21 cellular contexts compared by ENCODE assay signal in genomic region chr3:113086506-113087461, GRCh38.
DNase-seq lines count a peak whose midpoint lies in the region; ATAC-seq and TF ChIP-seq lines count a peak whose summit lies in the region.
"Had no signal": no experiment of that assay in that cellular context is flagged by ENCODE, and none has a peak within 500 bp of the region (broad histone marks: within the 10 kb centered on the region; RNA-seq: fewer than 3 reads in every experiment).

No MANE protein-coding gene starts in this region.

- no TSS peak for BruUV-seq in IMR-90 (replicated peaks; lab: Mats Ljungman, UMichigan)

- H4K20me1 ChIP-seq in IMR-90 (ENCODE audit: insufficient read depth, low read length) = no peaks in the 10 kb centered on the region

- H2AFZ ChIP-seq in IMR-90 (replicated peaks; ENCODE audit: low read length, poor library complexity) = no peak overlapping the region

- H3K36me3 ChIP-seq in IMR-90 (ENCODE audit: control insufficient read depth, insufficient read depth, low read length) = no peaks in the 10 kb centered on the region
- no peaks in the 10 kb centered on the region for H3K36me3 ChIP-seq in mesendoderm (ENCODE audit: control insufficient read depth, insufficient read depth, low read length)
- H3K36me3 ChIP-seq in esophagus squamous epithelium = no peaks in the 10 kb centered on the region
- H3K36me3 ChIP-seq: ascending aorta, BE2C, HAP-1, lower lobe of right lung had no signal

- no peak overlapping the region for H3K4me2 ChIP-seq in IMR-90 (ENCODE audit: low read depth, low read length)
- no peak overlapping the region for H3K4me2 ChIP-seq in mesendoderm (ENCODE audit: low read length)
- H3K4me2 ChIP-seq: KMS-11 had no signal

- H2AK9ac ChIP-seq in IMR-90 (replicated peaks; ENCODE audit: low read depth, low read length, poor library complexity) = no peak overlapping the region

- peaks cover 20% of the 10 kb centered on the region for H3K27me3 ChIP-seq in IMR-90 (ENCODE audit: control insufficient read depth, insufficient read depth, low read length)
- no peaks in the 10 kb centered on the region for H3K27me3 ChIP-seq in mesendoderm (ENCODE audit: insufficient read depth, low read length, poor library complexity)
- no peaks in the 10 kb centered on the region for H3K27me3 ChIP-seq in esophagus squamous epithelium
- H3K27me3 ChIP-seq: ascending aorta, BE2C had no signal

- no peak overlapping the region for H2BK5ac ChIP-seq in IMR-90 (ENCODE audit: low read depth, low read length, poor library complexity, severe bottlenecking)
- H2BK5ac ChIP-seq in mesendoderm (ENCODE audit: low read length) = no peak overlapping the region

- H4K91ac ChIP-seq in IMR-90 (ENCODE audit: insufficient read depth, low read depth, low read length) = no peak overlapping the region

- no peak overlapping the region for H3K4ac ChIP-seq in IMR-90 (ENCODE audit: low read depth, low read length)
- H3K4ac ChIP-seq in mesendoderm (ENCODE audit: low read depth, low read length) = no peak overlapping the region

- H2BK120ac ChIP-seq in IMR-90 (ENCODE audit: low read depth, low read length) (0 out of 2 replicates have a peak overlapping the region, but pooled peaks have one; percentile 19), mesendoderm (ENCODE audit: low read depth, low read length) (no peak overlapping the region)

- H2BK15ac ChIP-seq in IMR-90 (ENCODE audit: low read depth, low read length) (no peak overlapping the region), mesendoderm (replicated peaks; ENCODE audit: low read depth) (no peak overlapping the region)

- in situ Hi-C loops in IMR-90 (cut with MboI; ENCODE audit: low sequenced_read_pairs) = no loop called here

- no peaks in the 10 kb centered on the region for H3K9me1 ChIP-seq in IMR-90 (ENCODE audit: insufficient read depth, low read length)

- no peaks in the 10 kb centered on the region for H3K79me2 ChIP-seq in mesendoderm (ENCODE audit: control insufficient read depth, insufficient read depth, low read length)

- TF ChIP-seq RAD21 in IMR-90 (IDR thresholded peaks at IDR 0.05; ENCODE audit: low read length) = no peak

- H3K9me3 ChIP-seq in IMR-90 (ENCODE audit: control insufficient read depth, insufficient read depth, low read length) = no peaks in the 10 kb centered on the region
- no peaks in the 10 kb centered on the region for H3K9me3 ChIP-seq in esophagus squamous epithelium
- H3K9me3 ChIP-seq: ascending aorta, BE2C, HAP-1, lower lobe of right lung had no signal

- no peak overlapping the region for H2AK5ac ChIP-seq in IMR-90 (ENCODE audit: low read depth, low read length)
- H2AK5ac ChIP-seq in mesendoderm (ENCODE audit: low read length) = no peak overlapping the region

- TF ChIP-seq CTCF in AG10803 (conservative IDR thresholded peaks at IDR 0.05; ENCODE audit: low read length) = peak; percentile 25
- TF ChIP-seq CTCF in IMR-90 (conservative IDR thresholded peaks at IDR 0.05; ENCODE audit: low read depth, low read length) = no peak
- no peak for TF ChIP-seq CTCF in esophagus squamous epithelium (IDR thresholded peaks at IDR 0.05)

- H3K18ac ChIP-seq in IMR-90 (ENCODE audit: low read depth, low read length) (no peak overlapping the region; the same call in 1 of the 2 replicates), mesendoderm (ENCODE audit: low read length) (peak overlapping the region; percentile 7)

- H3K14ac ChIP-seq in IMR-90 (replicated peaks; ENCODE audit: low read depth, low read length) = no peak overlapping the region

- H4K5ac ChIP-seq in IMR-90 (ENCODE audit: low read depth, low read length) (no peak overlapping the region; the same call in 1 of the 2 replicates), mesendoderm (ENCODE audit: low read length) (no peak overlapping the region)

- DNase-seq in AG10803 (ENCODE audit: low read depth) (peak; percentile 32), IMR-90 (no peak), astrocyte of the hippocampus (ENCODE audit: low read depth, low spot score) (peak; percentile 23), mesendoderm (peak; percentile 41), DMS79 treated with DMSO at 0.1 percent for 48 hours (lab: John Stamatoyannopoulos, UW) (no peak), esophagus squamous epithelium (lab: John Stamatoyannopoulos, UW) (no peak)
- DNase-seq: activated CD8-positive, alpha-beta T cell treated with anti-CD3 and anti-CD28 coated beads, Interleukin-2, amount 10 ng/mL, durations not matched to agents 7 days and 5 days; BE2C; DMS153; lower lobe of right lung; natural killer cell; NCI-H446; right cardiac atrium; stimulated activated CD4-positive, alpha-beta T cell treated with anti-CD3 and anti-CD28 coated beads, Interleukin-2, amount 100 ng/mL, for 48 hours; stimulated activated CD8-positive, alpha-beta memory T cell treated with anti-CD3 and anti-CD28 coated beads, Interleukin-4, amount 100 ng/mL, for 48 hours had no signal

- H3K4me3 ChIP-seq in AG10803 (ENCODE audit: low read length) = no peak overlapping the region
- no peak overlapping the region for H3K4me3 ChIP-seq in IMR-90 (ENCODE audit: insufficient read depth, low read depth, low read length)
- H3K4me3 ChIP-seq in mesendoderm (ENCODE audit: low read length) = no peak overlapping the region
- H3K4me3 ChIP-seq in esophagus squamous epithelium = no peak overlapping the region
- H3K4me3 ChIP-seq: ascending aorta, HAP-1, lower lobe of right lung, SK-N-MC had no signal

- WGBS in IMR-90 (ENCODE audit: extremely low coverage in 2 of 2, insufficient read length in 1 of 2), 2 experiments = 60% methylated on average over 1 of the region's 8 CpGs; no CpG with 5 or more reads in 1 of the 2 experiments
- WGBS in mesendoderm (ENCODE audit: extremely low coverage, insufficient coverage, low lambda C conversion rate) = no CpG with 5 or more reads among the region's 8 CpGs
- WGBS in esophagus squamous epithelium, 2 donors = 72 to 80% methylated on average over 8 of the region's 8 CpGs

- H3K9ac ChIP-seq in IMR-90 (ENCODE audit: low read depth, low read length) = no peak overlapping the region
- H3K9ac ChIP-seq in mesendoderm (ENCODE audit: low read length) = no peak overlapping the region
- H3K9ac ChIP-seq: KMS-11 had no signal

- ATAC-seq in IMR-90 (ENCODE audit: low read depth) (no peak), HG02852 (IDR thresholded peaks at IDR 0.05; ENCODE audit: unreplicated experiment) (no peak), GM21723 (IDR thresholded peaks at IDR 0.05; ENCODE audit: unreplicated experiment) (no peak)
- ATAC-seq: activated CD8-positive, alpha-beta T cell treated with anti-CD3 and anti-CD28 coated beads, Interleukin-2, amount 10 ng/mL, durations not matched to agents 7 days and 5 days; lower lobe of right lung; natural killer cell; right cardiac atrium had no signal

- no peak overlapping the region for H2BK20ac ChIP-seq in IMR-90 (ENCODE audit: low read depth, low read length)

- peaks cover 3% of the 10 kb centered on the region; the same call in 1 of the 2 replicates for H3K4me1 ChIP-seq in IMR-90 (ENCODE audit: control insufficient read depth, insufficient read depth, low read length)
- H3K4me1 ChIP-seq in mesendoderm (ENCODE audit: control insufficient read depth, low read depth, low read length) = no peaks in the 10 kb centered on the region
- no peaks in the 10 kb centered on the region for H3K4me1 ChIP-seq in esophagus squamous epithelium
- H3K4me1 ChIP-seq: ascending aorta, BE2C, lower lobe of right lung had no signal

- H3K79me1 ChIP-seq in IMR-90 (ENCODE audit: low read depth in 1 of 2, low read length in 2 of 2) (no peaks in the 10 kb centered on the region), mesendoderm (ENCODE audit: low read length) (no peaks in the 10 kb centered on the region)

- no peak overlapping the region for H4K8ac ChIP-seq in IMR-90 (ENCODE audit: low read depth in 2 of 2, low read length in 2 of 2)
- H4K8ac ChIP-seq in mesendoderm (ENCODE audit: low read depth, low read length) = no peak overlapping the region

- no peak overlapping the region for H3K23ac ChIP-seq in IMR-90 (ENCODE audit: low read depth, low read length)
- no peak overlapping the region for H3K23ac ChIP-seq in mesendoderm (ENCODE audit: low read length)

- intact Hi-C loops in IMR-90 (cut with micrococcal nuclease) = no loop called here
- intact Hi-C loops in esophagus squamous epithelium (cut with DNase I) = no loop called here

- H3K56ac ChIP-seq in IMR-90 (ENCODE audit: extremely low read depth, insufficient read depth, low read length) = no peak overlapping the region
- peak overlapping the region; percentile 34 for H3K56ac ChIP-seq in mesendoderm (ENCODE audit: low read length)

- CTCF ChIA-PET in IMR-90 (lab: Yijun Ruan, JAX) = interaction anchor here (0.5 to 1.3 kb wide), 3 partner anchors 9 to 22 kb away, joined by 3 read pairs; no protein-coding TSS in a partner anchor

- TF ChIP-seq POLR2A in IMR-90 (IDR thresholded peaks at IDR 0.05; ENCODE audit: low read depth, low read length) (no peak), esophagus squamous epithelium (IDR thresholded peaks at IDR 0.05) (no peak)

- dilution Hi-C loops in IMR-90 (cut with HindIII; ENCODE audit: low sequenced_read_pairs, unreplicated experiment) = no loop called here

- POLR2A ChIA-PET in IMR-90 (lab: Charles Lee; ENCODE audit: unreplicated experiment) = no interaction called here

- H3K27ac ChIP-seq in IMR-90 (ENCODE audit: insufficient read depth, low read length) (no peak overlapping the region), mesendoderm (ENCODE audit: low read depth, low read length) (no peak overlapping the region), esophagus squamous epithelium (no peak overlapping the region)
- H3K27ac ChIP-seq: ascending aorta, KMS-11, lower lobe of right lung, SK-N-MC had no signal

TF ChIP-seq in IMR-90, 13 proteins besides CTCF, POLR2A, EP300 and RAD21:
- TF ChIP-seq SMC3 (IDR thresholded peaks at IDR 0.05; ENCODE audit: low read depth, low read length) (no peak), MAFK (IDR thresholded peaks at IDR 0.05; ENCODE audit: low read depth, low read length) (no peak)

Comparison
In these comparisons a context has a peak if more than half of its experiments do, and no peak if none do; other contexts are left out.
1. DNase-seq: peak in AG10803 (single experiment), astrocyte of the hippocampus (single experiment) and mesendoderm (single experiment); none in IMR-90 (single experiment), DMS79 treated with DMSO at 0.1 percent for 48 hours (single experiment) and esophagus squamous epithelium (single experiment).